Comparison of ENCODE assay signal across 12 cellular contexts in genomic region chr6:158417760-158418098, GRCh38.
DNase-seq lines count a peak whose midpoint lies in the region; ATAC-seq, FAIRE-seq and TF ChIP-seq lines count a peak whose summit lies in the region.
"Had no signal": no experiment of that assay in that cellular context is flagged by ENCODE, and none has a peak within 500 bp of the region (broad histone marks: within the 10 kb centered on the region; RNA-seq: fewer than 3 reads in every experiment).

No MANE protein-coding gene starts in this region.

- H3K4me2 ChIP-seq in endothelial cell of umbilical vein (ENCODE audit: insufficient read depth, low read length) (peak overlapping the region; percentile 33), mesenchymal stem cell (ENCODE audit: low read length, poor library complexity, severe bottlenecking) (no peak overlapping the region)

- intact Hi-C loops in endothelial cell of umbilical vein (cut with micrococcal nuclease) (no loop called here), esophagus squamous epithelium (cut with DNase I) (no loop called here), cardiac septum (cut with DNase I) (no loop called here)
- intact Hi-C loops in activated CD4-positive, alpha-beta T cell treated with anti-CD3 and anti-CD28 coated beads for 36 hours (cut with DNase I, micrococcal nuclease), result no loop called here

- no TSS peak for BruUV-seq in endothelial cell of umbilical vein (replicated peaks; lab: Mats Ljungman, UMichigan)

- TF ChIP-seq CTCF in AG09319 (IDR thresholded peaks at IDR 0.05; ENCODE audit: low read depth, low read length) (no peak), RWPE2 (IDR thresholded peaks at IDR 0.05; ENCODE audit: poor library complexity, severe bottlenecking) (no peak), endothelial cell of umbilical vein (IDR thresholded peaks at IDR 0.05; ENCODE audit: extremely low read depth in 1 of 2, insufficient read depth in 1 of 2, low read depth in 1 of 2, low read length in 2 of 2) (no peak), esophagus squamous epithelium (IDR thresholded peaks at IDR 0.05) (no peak)

- H4K8ac ChIP-seq in mesenchymal stem cell (ENCODE audit: low read length), result no peak overlapping the region

- H3K9me3 Mint-ChIP-seq in activated CD4-positive, alpha-beta T cell treated with anti-CD3 and anti-CD28 coated beads for 36 hours (ENCODE audit: low read depth), result peaks cover 2% of the 10 kb centered on the region

- H2AK5ac ChIP-seq in mesenchymal stem cell (ENCODE audit: low read length, severe bottlenecking), result no peak overlapping the region

- H3K18ac ChIP-seq in mesenchymal stem cell (ENCODE audit: low read depth in 1 of 2, low read length in 2 of 2), result no peak overlapping the region

- no peak overlapping the region for H2BK5ac ChIP-seq in mesenchymal stem cell (ENCODE audit: low read depth, low read length, poor library complexity, severe bottlenecking)

- H3K27ac ChIP-seq in RWPE2 (ENCODE audit: poor library complexity, severe bottlenecking) (peak overlapping the region; percentile 95), endothelial cell of umbilical vein (ENCODE audit: insufficient read depth, low read depth, low read length) (peak overlapping the region; percentile 51), mesenchymal stem cell (ENCODE audit: low read length, poor library complexity, severe bottlenecking) (no peak overlapping the region), esophagus squamous epithelium (no peak overlapping the region)
- H3K27ac ChIP-seq: SJSA1, thoracic aorta had no signal

- H3K36me3 ChIP-seq in RWPE2 (ENCODE audit: low read depth) (peaks cover 26% of the 10 kb centered on the region), endothelial cell of umbilical vein (ENCODE audit: control insufficient read depth in 2 of 2, extremely low read depth in 1 of 2, insufficient read depth in 2 of 2, low read length in 2 of 2) (peaks cover 0 to 4% of the 10 kb centered on the region in 2 experiments), mesenchymal stem cell (ENCODE audit: control insufficient read depth in 1 of 2, insufficient read depth in 2 of 2, low read depth in 1 of 2, low read length in 2 of 2) (peaks cover 10 to 25% of the 10 kb centered on the region in 2 experiments), esophagus squamous epithelium (peaks cover 0 to 35% (median 0%) of the 10 kb centered on the region in 3 donors)

- POLR2A ChIA-PET in endothelial cell of umbilical vein (lab: Charles Lee), result no interaction called here
- POLR2A ChIA-PET in activated CD4-positive, alpha-beta T cell treated with anti-CD3 and anti-CD28 coated beads for 36 hours (lab: Charles Lee), result no interaction called here

- no peaks in the 10 kb centered on the region for H4K20me1 ChIP-seq in endothelial cell of umbilical vein (replicated peaks; ENCODE audit: control insufficient read depth, extremely low read depth, insufficient read depth, low read length)

- H3K27me3 Mint-ChIP-seq in activated CD4-positive, alpha-beta T cell treated with anti-CD3 and anti-CD28 coated beads for 36 hours, result no peaks in the 10 kb centered on the region

- H3K9ac ChIP-seq in endothelial cell of umbilical vein (replicated peaks; ENCODE audit: extremely low read depth, insufficient read depth, low read length), result no peak overlapping the region
- no peak overlapping the region for H3K9ac ChIP-seq in mesenchymal stem cell (ENCODE audit: low read length)

- no peak overlapping the region for H4K91ac ChIP-seq in mesenchymal stem cell (ENCODE audit: low read length)

- peaks cover 10% of the 10 kb centered on the region for H3K79me1 ChIP-seq in mesenchymal stem cell (replicated peaks; ENCODE audit: low read length, poor library complexity, severe bottlenecking)

- H3K4ac ChIP-seq in mesenchymal stem cell (ENCODE audit: low read depth in 1 of 2, low read length in 2 of 2), result no peak overlapping the region

- FAIRE-seq in endothelial cell of umbilical vein (lab: Jason Lieb, UNC), result peak; percentile 99
- FAIRE-seq: colon had no signal

- no peak overlapping the region for H2BK120ac ChIP-seq in mesenchymal stem cell (ENCODE audit: low read depth, low read length)

- WGBS in mesenchymal stem cell, result 16% methylated on average over 1 of the region's 1 CpG
- 33 to 50% methylated on average over 1 of the region's 1 CpG for WGBS in esophagus squamous epithelium, 2 donors

- no peak overlapping the region for H2BK15ac ChIP-seq in mesenchymal stem cell (ENCODE audit: low read depth, poor library complexity, severe bottlenecking)

- CTCF ChIA-PET in endothelial cell of umbilical vein (lab: Charles Lee), result interaction anchor here (0.8 to 2.7 kb wide), 9 partner anchors 9 to 274 kb away, joined by 3 to 14 read pairs (median 4); no protein-coding TSS in a partner anchor
- CTCF ChIA-PET in activated CD4-positive, alpha-beta T cell treated with anti-CD3 and anti-CD28 coated beads for 36 hours (lab: Charles Lee), result interaction anchor here (1.0 kb wide), 1 partner anchor 32 kb away, joined by 3 read pairs; no protein-coding TSS in a partner anchor

- H3K4me1 ChIP-seq in RWPE2 (ENCODE audit: insufficient read depth, poor library complexity, severe bottlenecking) (peaks cover 16% of the 10 kb centered on the region), endothelial cell of umbilical vein (ENCODE audit: control insufficient read depth, extremely low read depth, insufficient read depth, low read length) (peaks cover 17% of the 10 kb centered on the region), mesenchymal stem cell (ENCODE audit: control insufficient read depth, insufficient read depth, low read depth, low read length) (peaks cover 3% of the 10 kb centered on the region), esophagus squamous epithelium (peaks cover 0 to 7% (median 0%) of the 10 kb centered on the region in 3 donors)

- DNase-seq in AG09319 (ENCODE audit: extremely low read depth, low read depth), result peak; percentile 76
- no peak for DNase-seq in RWPE2 (ENCODE audit: low spot score)
- DNase-seq in endothelial cell of umbilical vein (ENCODE audit: low read depth, low spot score), result peak; percentile 71
- peak; percentile 78 for DNase-seq in mesenchymal stem cell
- no peak for DNase-seq in esophagus squamous epithelium (lab: John Stamatoyannopoulos, UW)
- no peak for DNase-seq in cardiac septum (ENCODE audit: low spot score)
- no peak for DNase-seq in activated CD4-positive, alpha-beta T cell treated with anti-CD3 and anti-CD28 coated beads for 36 hours
- DNase-seq: right cardiac atrium had no signal

- H3K4me3 ChIP-seq in RWPE2 (ENCODE audit: severe bottlenecking) (no peak overlapping the region), endothelial cell of umbilical vein (replicated peaks in 1 of 3; ENCODE audit: insufficient read depth in 1 of 3, low read depth in 1 of 3, low read length in 3 of 3) (no peak overlapping the region), mesenchymal stem cell (ENCODE audit: insufficient read depth in 1 of 2, low read depth in 1 of 2, low read length in 2 of 2) (no peak overlapping the region), esophagus squamous epithelium (no peak overlapping the region)
- H3K4me3 ChIP-seq: SJSA1, thoracic aorta had no signal

- dilution Hi-C loops in endothelial cell of umbilical vein (cut with MboI; ENCODE audit: extremely low pct_ligation_motif_present, low sequenced_read_pairs), result no loop called here

- no peak overlapping the region for H2BK12ac ChIP-seq in mesenchymal stem cell (ENCODE audit: low read length in 2 of 2)

- no peak overlapping the region for H3K27ac Mint-ChIP-seq in activated CD4-positive, alpha-beta T cell treated with anti-CD3 and anti-CD28 coated beads for 36 hours

- H3K14ac ChIP-seq in mesenchymal stem cell (ENCODE audit: low read length in 2 of 2), result no peak overlapping the region

- no peaks in the 10 kb centered on the region for H3K79me2 ChIP-seq in endothelial cell of umbilical vein (ENCODE audit: control insufficient read depth, insufficient read depth, low read length)

- peaks cover 33% of the 10 kb centered on the region for H3K36me3 Mint-ChIP-seq in activated CD4-positive, alpha-beta T cell treated with anti-CD3 and anti-CD28 coated beads for 36 hours (ENCODE audit: low read depth)

- no peaks in the 10 kb centered on the region for H3K4me1 Mint-ChIP-seq in activated CD4-positive, alpha-beta T cell treated with anti-CD3 and anti-CD28 coated beads for 36 hours

- no peak overlapping the region for H3K4me3 Mint-ChIP-seq in activated CD4-positive, alpha-beta T cell treated with anti-CD3 and anti-CD28 coated beads for 36 hours

- H3K9me3 ChIP-seq in RWPE2 (ENCODE audit: severe bottlenecking), result peaks cover 4% of the 10 kb centered on the region
- no peaks in the 10 kb centered on the region for H3K9me3 ChIP-seq in endothelial cell of umbilical vein (replicated peaks; ENCODE audit: control insufficient read depth, insufficient read depth, low read length)
- peaks cover 8% of the 10 kb centered on the region for H3K9me3 ChIP-seq in mesenchymal stem cell (ENCODE audit: control insufficient read depth, low read length)
- peaks cover 0 to 7% (median 0%) of the 10 kb centered on the region in 3 donors for H3K9me3 ChIP-seq in esophagus squamous epithelium
- H3K9me3 ChIP-seq: SJSA1, thoracic aorta had no signal

- H3K23ac ChIP-seq in mesenchymal stem cell (ENCODE audit: low read length in 2 of 2), result no peak overlapping the region

- no peaks in the 10 kb centered on the region for H3K9me1 ChIP-seq in endothelial cell of umbilical vein (replicated peaks; ENCODE audit: control insufficient read depth, extremely low read depth, insufficient read depth, low read length)

- H2AFZ ChIP-seq in endothelial cell of umbilical vein (ENCODE audit: low read depth, low read length) (no peak overlapping the region), mesenchymal stem cell (ENCODE audit: low read depth, low read length) (no peak overlapping the region)

- no peaks in the 10 kb centered on the region for H3K27me3 ChIP-seq in RWPE2 (ENCODE audit: insufficient read depth, poor library complexity, severe bottlenecking)
- no peaks in the 10 kb centered on the region for H3K27me3 ChIP-seq in endothelial cell of umbilical vein (ENCODE audit: control insufficient read depth in 2 of 2, insufficient read depth in 2 of 2, low read length in 2 of 2)
- H3K27me3 ChIP-seq in mesenchymal stem cell (ENCODE audit: control insufficient read depth in 1 of 2, insufficient read depth in 1 of 2, low read length in 2 of 2), result no peaks in the 10 kb centered on the region
- H3K27me3 ChIP-seq in esophagus squamous epithelium, result no peaks in the 10 kb centered on the region
- H3K27me3 ChIP-seq: SJSA1 had no signal

- no peak for TF ChIP-seq POLR2A in endothelial cell of umbilical vein (IDR thresholded peaks at IDR 0.05; ENCODE audit: low read depth, low read length)
- TF ChIP-seq POLR2A in esophagus squamous epithelium (IDR thresholded peaks at IDR 0.05), result no peak

- ATAC-seq in RWPE2 (ENCODE audit: low read depth) (peak; percentile 96), HG03457 (IDR thresholded peaks at IDR 0.05; ENCODE audit: unreplicated experiment) (no peak)
- ATAC-seq in activated CD4-positive, alpha-beta T cell treated with anti-CD3 and anti-CD28 coated beads for 36 hours, result no peak
- ATAC-seq: right cardiac atrium had no signal

TF ChIP-seq in endothelial cell of umbilical vein, 7 proteins besides CTCF, POLR2A, EP300 and RAD21 (continues in another document):
- no peak for TF ChIP-seq MAX (IDR thresholded peaks at IDR 0.05; ENCODE audit: insufficient read depth, insufficient read length)

Comparison
In these comparisons a context has a peak if more than half of its experiments do, and no peak if none do; other contexts are left out.
1. DNase-seq: peak in AG09319 (single experiment), endothelial cell of umbilical vein (single experiment) and mesenchymal stem cell (single experiment); none in RWPE2 (single experiment), esophagus squamous epithelium (single experiment), cardiac septum (single experiment) and activated CD4-positive, alpha-beta T cell treated with anti-CD3 and anti-CD28 coated beads for 36 hours (single experiment).
2. H3K27ac ChIP-seq: peak in RWPE2 (single experiment) and endothelial cell of umbilical vein (single experiment); none in mesenchymal stem cell (single experiment) and esophagus squamous epithelium (0 of 4).